Comparison of ENCODE assay signal across 1 cellular context in the genomic region with DNA sequence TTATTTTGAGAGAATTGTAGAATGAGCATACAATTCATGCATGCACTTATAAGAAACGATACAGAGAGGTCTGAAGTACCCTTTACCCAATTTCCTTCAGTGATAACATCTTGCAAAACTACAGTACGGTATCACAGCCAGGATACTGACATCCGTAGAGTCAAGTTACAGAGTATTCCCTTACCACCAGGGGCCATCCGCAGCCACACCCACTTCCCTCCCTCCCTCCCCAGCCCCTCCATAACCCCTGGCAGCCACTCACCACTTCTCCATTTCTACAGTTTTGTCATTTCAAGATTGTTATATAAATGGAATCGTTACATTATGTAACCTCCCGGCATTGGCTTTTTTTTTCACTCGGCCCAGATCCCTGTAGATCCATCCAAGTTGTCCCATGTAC.
TF ChIP-seq lines count a peak whose summit lies in the region.

No MANE protein-coding gene starts in this region.

TF ChIP-seq in HepG2, 621 proteins besides CTCF, POLR2A, EP300 and RAD21 (continued from another document):
- TF ChIP-seq DMTF1 (CRISPR knock-in tag; IDR thresholded peaks at IDR 0.05), result no peak
- no peak for TF ChIP-seq IKZF1 (IDR thresholded peaks at IDR 0.05)
- TF ChIP-seq ZNF607 (CRISPR knock-in tag; IDR thresholded peaks at IDR 0.05; ENCODE audit: borderline replicate concordance), result no peak
- TF ChIP-seq, protein P1, sequence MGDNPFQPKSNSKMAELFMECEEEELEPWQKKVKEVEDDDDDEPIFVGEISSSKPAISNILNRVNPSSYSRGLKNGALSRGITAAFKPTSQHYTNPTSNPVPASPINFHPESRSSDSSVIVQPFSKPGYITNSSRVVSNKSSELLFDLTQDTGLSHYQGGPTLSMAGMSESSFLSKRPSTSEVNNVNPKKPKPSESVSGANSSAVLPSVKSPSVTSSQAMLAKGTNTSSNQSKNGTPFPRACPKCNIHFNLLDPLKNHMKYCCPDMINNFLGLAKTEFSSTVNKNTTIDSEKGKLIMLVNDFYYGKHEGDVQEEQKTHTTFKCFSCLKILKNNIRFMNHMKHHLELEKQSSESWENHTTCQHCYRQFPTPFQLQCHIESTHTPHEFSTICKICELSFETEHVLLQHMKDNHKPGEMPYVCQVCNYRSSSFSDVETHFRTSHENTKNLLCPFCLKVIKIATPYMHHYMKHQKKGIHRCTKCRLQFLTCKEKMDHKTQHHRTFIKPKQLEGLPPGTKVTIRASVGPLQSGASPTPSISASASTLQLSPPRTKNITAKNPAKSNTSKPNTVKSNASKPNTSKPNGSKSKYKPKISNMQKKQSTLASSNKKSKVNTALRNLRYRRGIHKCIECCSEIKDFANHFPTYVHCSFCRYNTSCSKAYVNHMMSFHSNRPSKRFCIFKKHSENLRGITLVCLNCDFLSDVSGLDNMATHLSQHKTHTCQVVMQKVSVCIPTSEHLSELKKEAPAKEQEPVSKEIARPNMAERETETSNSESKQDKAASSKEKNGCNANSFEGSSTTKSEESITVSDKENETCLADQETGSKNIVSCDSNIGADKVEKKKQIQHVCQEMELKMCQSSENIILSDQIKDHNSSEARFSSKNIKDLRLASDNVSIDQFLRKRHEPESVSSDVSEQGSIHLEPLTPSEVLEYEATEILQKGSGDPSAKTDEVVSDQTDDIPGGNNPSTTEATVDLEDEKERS (CRISPR knock-in tag; IDR thresholded peaks at IDR 0.05), result no peak
- no peak for TF ChIP-seq NR2F6 (IDR thresholded peaks at IDR 0.05)
- TF ChIP-seq NR2F6 (CRISPR knock-in tag; IDR thresholded peaks at IDR 0.05), result no peak
- TF ChIP-seq ZNF460 (CRISPR knock-in tag; IDR thresholded peaks at IDR 0.05; ENCODE audit: borderline replicate concordance), result no peak
- no peak for TF ChIP-seq RFX1 (IDR thresholded peaks at IDR 0.05)
- no peak for TF ChIP-seq NAIF1 (CRISPR knock-in tag; IDR thresholded peaks at IDR 0.05; ENCODE audit: borderline replicate concordance)
- no peak for TF ChIP-seq KLF15 (CRISPR knock-in tag; IDR thresholded peaks at IDR 0.05; ENCODE audit: borderline replicate concordance)
- TF ChIP-seq ARHGAP35 (CRISPR knock-in tag; IDR thresholded peaks at IDR 0.05; ENCODE audit: borderline replicate concordance), result no peak
- no peak for TF ChIP-seq SP1 (IDR thresholded peaks at IDR 0.05)
- no peak for TF ChIP-seq SP1 (CRISPR knock-in tag; IDR thresholded peaks at IDR 0.05)
- no peak for TF ChIP-seq WIZ (CRISPR knock-in tag; IDR thresholded peaks at IDR 0.05)
- no peak for TF ChIP-seq ZNF234 (CRISPR knock-in tag; conservative IDR thresholded peaks at IDR 0.05)
- TF ChIP-seq, protein P2, sequence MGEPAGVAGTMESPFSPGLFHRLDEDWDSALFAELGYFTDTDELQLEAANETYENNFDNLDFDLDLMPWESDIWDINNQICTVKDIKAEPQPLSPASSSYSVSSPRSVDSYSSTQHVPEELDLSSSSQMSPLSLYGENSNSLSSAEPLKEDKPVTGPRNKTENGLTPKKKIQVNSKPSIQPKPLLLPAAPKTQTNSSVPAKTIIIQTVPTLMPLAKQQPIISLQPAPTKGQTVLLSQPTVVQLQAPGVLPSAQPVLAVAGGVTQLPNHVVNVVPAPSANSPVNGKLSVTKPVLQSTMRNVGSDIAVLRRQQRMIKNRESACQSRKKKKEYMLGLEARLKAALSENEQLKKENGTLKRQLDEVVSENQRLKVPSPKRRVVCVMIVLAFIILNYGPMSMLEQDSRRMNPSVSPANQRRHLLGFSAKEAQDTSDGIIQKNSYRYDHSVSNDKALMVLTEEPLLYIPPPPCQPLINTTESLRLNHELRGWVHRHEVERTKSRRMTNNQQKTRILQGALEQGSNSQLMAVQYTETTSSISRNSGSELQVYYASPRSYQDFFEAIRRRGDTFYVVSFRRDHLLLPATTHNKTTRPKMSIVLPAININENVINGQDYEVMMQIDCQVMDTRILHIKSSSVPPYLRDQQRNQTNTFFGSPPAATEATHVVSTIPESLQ (CRISPR knock-in tag; conservative IDR thresholded peaks at IDR 0.05), result no peak
- TF ChIP-seq HOXD1 (CRISPR knock-in tag; IDR thresholded peaks at IDR 0.05), result no peak
